Comparison of ENCODE assay signal across 1 cellular context in the genomic region with DNA sequence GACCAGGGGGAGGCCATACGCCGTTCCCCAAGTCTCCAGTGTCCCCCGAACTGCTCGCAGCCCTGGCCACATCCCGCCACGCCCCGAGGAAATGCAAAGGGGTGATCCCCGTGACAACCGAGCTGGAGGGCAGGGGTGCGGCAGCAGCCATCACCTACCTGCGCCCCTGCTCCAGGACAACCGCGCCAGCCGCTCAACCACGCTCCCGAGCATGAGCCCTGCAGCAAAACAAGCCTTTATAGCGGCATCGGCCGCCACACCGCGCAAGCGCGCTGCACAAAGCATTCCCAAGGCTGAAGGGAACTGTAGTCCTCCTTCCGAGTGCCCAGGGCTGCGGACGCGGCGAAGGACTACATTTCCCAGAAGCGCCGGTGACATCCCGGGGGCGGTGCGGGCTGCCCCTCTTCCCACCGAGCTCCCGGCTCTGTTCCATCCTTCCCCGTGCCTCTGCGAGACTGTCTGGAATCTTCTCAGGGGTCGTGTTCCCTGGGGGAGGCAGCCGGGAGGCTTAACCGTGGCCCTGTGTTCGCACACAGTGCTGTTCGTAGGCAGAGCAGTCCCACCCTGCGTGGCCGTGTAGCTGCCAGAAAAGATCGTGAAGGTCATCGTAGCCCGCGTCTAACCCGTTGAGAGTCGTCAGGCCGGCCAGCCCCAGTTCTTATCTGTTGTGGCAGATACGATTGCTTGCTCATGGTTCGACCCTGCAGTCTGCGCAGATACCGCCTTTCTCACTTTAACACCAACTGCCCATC.
TF ChIP-seq lines count a peak whose summit lies in the region.

A gene (minus strand): TSS at position 213 of the 752 bp plus-strand sequence. CDS start 3,492 bp downstream, outside the sequence.

TF ChIP-seq in GM12878, 131 proteins besides CTCF, POLR2A, EP300 and RAD21 (continued from another document and continues in another):
- TF ChIP-seq ZNF24 (IDR thresholded peaks at IDR 0.05) (no peak), TBL1XR1 (IDR thresholded peaks at IDR 0.05; ENCODE audit: low read depth, low read length) (no peak), SP1 (IDR thresholded peaks at IDR 0.05; ENCODE audit: low read depth, low read length) (no peak), ZNF207 (IDR thresholded peaks at IDR 0.05; ENCODE audit: borderline replicate concordance) (no peak), KLF5 (IDR thresholded peaks at IDR 0.05; ENCODE audit: partially characterized antibody) (no peak), GABPA (IDR thresholded peaks at IDR 0.05; ENCODE audit: low read depth) (no peak), TCF3 (IDR thresholded peaks at IDR 0.05; ENCODE audit: borderline replicate concordance, insufficient read depth, low read depth, low read length) (no peak), POU2F2 (IDR thresholded peaks at IDR 0.05; ENCODE audit: borderline replicate concordance, low read depth, low read length) (peak; percentile 43; the same call in 1 of the 3 replicates), SMC3 (IDR thresholded peaks at IDR 0.05; ENCODE audit: borderline replicate concordance, low read length) (no peak), WRNIP1 (IDR thresholded peaks at IDR 0.05; ENCODE audit: borderline replicate concordance, low read depth, low read length) (no peak), ZNF217 (IDR thresholded peaks at IDR 0.05) (no peak; the same call in 1 of the 2 replicates), GATAD2B (conservative IDR thresholded peaks at IDR 0.05; ENCODE audit: low read depth) (0 out of 2 replicates have a peak, but pooled peaks have one; percentile 12), HDGF (IDR thresholded peaks at IDR 0.05) (0 out of 2 replicates have a peak, but pooled peaks have one; percentile 63), RUNX3 (IDR thresholded peaks at IDR 0.05; ENCODE audit: low read length) (no peak; the same call in 1 of the 2 replicates), STAT3 (IDR thresholded peaks at IDR 0.05; ENCODE audit: low read depth, low read length) (no peak), TCF12 (IDR thresholded peaks at IDR 0.05; ENCODE audit: low read depth, low read length) (no peak), IKZF1 (conservative IDR thresholded peaks at IDR 0.05) (peak; percentile 95), KDM1A (IDR thresholded peaks at IDR 0.05; ENCODE audit: borderline replicate concordance) (no peak), ESRRA (IDR thresholded peaks at IDR 0.05; ENCODE audit: low read length) (no peak), JUND (IDR thresholded peaks at IDR 0.05; ENCODE audit: low read depth, low read length) (no peak), NFIC (IDR thresholded peaks at IDR 0.05; ENCODE audit: low read depth, low read length) (no peak), PML (IDR thresholded peaks at IDR 0.05; ENCODE audit: low read length) (no peak), BRCA1 (IDR thresholded peaks at IDR 0.05; ENCODE audit: low read depth, low read length) (no peak), ZSCAN29 (IDR thresholded peaks at IDR 0.05) (no peak), STAT1 (conservative IDR thresholded peaks at IDR 0.05) (no peak), POLR2AphosphoS2 (IDR thresholded peaks at IDR 0.05; ENCODE audit: low read depth, low read length) (no peak), MEF2A (IDR thresholded peaks at IDR 0.05; ENCODE audit: insufficient read depth, low read depth, low read length) (no peak), NBN (IDR thresholded peaks at IDR 0.05) (no peak), HCFC1 (IDR thresholded peaks at IDR 0.05; ENCODE audit: low read length) (peak; percentile 95), CHD4 (IDR thresholded peaks at IDR 0.05) (no peak), LARP7 (IDR thresholded peaks at IDR 0.05) (peak; percentile 19; the same call in 1 of the 2 replicates), TCF7 (IDR thresholded peaks at IDR 0.05; ENCODE audit: borderline replicate concordance) (no peak), RFX5 (IDR thresholded peaks at IDR 0.05; ENCODE audit: low read depth, low read length) (no peak)
- TF ChIP-seq, protein P1, sequence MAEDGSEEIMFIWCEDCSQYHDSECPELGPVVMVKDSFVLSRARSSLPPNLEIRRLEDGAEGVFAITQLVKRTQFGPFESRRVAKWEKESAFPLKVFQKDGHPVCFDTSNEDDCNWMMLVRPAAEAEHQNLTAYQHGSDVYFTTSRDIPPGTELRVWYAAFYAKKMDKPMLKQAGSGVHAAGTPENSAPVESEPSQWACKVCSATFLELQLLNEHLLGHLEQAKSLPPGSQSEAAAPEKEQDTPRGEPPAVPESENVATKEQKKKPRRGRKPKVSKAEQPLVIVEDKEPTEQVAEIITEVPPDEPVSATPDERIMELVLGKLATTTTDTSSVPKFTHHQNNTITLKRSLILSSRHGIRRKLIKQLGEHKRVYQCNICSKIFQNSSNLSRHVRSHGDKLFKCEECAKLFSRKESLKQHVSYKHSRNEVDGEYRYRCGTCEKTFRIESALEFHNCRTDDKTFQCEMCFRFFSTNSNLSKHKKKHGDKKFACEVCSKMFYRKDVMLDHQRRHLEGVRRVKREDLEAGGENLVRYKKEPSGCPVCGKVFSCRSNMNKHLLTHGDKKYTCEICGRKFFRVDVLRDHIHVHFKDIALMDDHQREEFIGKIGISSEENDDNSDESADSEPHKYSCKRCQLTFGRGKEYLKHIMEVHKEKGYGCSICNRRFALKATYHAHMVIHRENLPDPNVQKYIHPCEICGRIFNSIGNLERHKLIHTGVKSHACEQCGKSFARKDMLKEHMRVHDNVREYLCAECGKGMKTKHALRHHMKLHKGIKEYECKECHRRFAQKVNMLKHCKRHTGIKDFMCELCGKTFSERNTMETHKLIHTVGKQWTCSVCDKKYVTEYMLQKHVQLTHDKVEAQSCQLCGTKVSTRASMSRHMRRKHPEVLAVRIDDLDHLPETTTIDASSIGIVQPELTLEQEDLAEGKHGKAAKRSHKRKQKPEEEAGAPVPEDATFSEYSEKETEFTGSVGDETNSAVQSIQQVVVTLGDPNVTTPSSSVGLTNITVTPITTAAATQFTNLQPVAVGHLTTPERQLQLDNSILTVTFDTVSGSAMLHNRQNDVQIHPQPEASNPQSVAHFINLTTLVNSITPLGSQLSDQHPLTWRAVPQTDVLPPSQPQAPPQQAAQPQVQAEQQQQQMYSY (CRISPR knock-in tag; IDR thresholded peaks at IDR 0.05) = no peak
- TF ChIP-seq, protein P2, sequence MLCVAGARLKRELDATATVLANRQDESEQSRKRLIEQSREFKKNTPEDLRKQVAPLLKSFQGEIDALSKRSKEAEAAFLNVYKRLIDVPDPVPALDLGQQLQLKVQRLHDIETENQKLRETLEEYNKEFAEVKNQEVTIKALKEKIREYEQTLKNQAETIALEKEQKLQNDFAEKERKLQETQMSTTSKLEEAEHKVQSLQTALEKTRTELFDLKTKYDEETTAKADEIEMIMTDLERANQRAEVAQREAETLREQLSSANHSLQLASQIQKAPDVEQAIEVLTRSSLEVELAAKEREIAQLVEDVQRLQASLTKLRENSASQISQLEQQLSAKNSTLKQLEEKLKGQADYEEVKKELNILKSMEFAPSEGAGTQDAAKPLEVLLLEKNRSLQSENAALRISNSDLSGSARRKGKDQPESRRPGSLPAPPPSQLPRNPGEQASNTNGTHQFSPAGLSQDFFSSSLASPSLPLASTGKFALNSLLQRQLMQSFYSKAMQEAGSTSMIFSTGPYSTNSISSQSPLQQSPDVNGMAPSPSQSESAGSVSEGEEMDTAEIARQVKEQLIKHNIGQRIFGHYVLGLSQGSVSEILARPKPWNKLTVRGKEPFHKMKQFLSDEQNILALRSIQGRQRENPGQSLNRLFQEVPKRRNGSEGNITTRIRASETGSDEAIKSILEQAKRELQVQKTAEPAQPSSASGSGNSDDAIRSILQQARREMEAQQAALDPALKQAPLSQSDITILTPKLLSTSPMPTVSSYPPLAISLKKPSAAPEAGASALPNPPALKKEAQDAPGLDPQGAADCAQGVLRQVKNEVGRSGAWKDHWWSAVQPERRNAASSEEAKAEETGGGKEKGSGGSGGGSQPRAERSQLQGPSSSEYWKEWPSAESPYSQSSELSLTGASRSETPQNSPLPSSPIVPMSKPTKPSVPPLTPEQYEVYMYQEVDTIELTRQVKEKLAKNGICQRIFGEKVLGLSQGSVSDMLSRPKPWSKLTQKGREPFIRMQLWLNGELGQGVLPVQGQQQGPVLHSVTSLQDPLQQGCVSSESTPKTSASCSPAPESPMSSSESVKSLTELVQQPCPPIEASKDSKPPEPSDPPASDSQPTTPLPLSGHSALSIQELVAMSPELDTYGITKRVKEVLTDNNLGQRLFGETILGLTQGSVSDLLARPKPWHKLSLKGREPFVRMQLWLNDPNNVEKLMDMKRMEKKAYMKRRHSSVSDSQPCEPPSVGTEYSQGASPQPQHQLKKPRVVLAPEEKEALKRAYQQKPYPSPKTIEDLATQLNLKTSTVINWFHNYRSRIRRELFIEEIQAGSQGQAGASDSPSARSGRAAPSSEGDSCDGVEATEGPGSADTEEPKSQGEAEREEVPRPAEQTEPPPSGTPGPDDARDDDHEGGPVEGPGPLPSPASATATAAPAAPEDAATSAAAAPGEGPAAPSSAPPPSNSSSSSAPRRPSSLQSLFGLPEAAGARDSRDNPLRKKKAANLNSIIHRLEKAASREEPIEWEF (IDR thresholded peaks at IDR 0.05; ENCODE audit: insufficient replicate concordance, low read depth, low read length) = no peak
- TF ChIP-seq, protein P3, sequence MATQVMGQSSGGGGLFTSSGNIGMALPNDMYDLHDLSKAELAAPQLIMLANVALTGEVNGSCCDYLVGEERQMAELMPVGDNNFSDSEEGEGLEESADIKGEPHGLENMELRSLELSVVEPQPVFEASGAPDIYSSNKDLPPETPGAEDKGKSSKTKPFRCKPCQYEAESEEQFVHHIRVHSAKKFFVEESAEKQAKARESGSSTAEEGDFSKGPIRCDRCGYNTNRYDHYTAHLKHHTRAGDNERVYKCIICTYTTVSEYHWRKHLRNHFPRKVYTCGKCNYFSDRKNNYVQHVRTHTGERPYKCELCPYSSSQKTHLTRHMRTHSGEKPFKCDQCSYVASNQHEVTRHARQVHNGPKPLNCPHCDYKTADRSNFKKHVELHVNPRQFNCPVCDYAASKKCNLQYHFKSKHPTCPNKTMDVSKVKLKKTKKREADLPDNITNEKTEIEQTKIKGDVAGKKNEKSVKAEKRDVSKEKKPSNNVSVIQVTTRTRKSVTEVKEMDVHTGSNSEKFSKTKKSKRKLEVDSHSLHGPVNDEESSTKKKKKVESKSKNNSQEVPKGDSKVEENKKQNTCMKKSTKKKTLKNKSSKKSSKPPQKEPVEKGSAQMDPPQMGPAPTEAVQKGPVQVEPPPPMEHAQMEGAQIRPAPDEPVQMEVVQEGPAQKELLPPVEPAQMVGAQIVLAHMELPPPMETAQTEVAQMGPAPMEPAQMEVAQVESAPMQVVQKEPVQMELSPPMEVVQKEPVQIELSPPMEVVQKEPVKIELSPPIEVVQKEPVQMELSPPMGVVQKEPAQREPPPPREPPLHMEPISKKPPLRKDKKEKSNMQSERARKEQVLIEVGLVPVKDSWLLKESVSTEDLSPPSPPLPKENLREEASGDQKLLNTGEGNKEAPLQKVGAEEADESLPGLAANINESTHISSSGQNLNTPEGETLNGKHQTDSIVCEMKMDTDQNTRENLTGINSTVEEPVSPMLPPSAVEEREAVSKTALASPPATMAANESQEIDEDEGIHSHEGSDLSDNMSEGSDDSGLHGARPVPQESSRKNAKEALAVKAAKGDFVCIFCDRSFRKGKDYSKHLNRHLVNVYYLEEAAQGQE (IDR thresholded peaks at IDR 0.05; ENCODE audit: low read depth, low read length) = no peak
- TF ChIP-seq, protein P4, sequence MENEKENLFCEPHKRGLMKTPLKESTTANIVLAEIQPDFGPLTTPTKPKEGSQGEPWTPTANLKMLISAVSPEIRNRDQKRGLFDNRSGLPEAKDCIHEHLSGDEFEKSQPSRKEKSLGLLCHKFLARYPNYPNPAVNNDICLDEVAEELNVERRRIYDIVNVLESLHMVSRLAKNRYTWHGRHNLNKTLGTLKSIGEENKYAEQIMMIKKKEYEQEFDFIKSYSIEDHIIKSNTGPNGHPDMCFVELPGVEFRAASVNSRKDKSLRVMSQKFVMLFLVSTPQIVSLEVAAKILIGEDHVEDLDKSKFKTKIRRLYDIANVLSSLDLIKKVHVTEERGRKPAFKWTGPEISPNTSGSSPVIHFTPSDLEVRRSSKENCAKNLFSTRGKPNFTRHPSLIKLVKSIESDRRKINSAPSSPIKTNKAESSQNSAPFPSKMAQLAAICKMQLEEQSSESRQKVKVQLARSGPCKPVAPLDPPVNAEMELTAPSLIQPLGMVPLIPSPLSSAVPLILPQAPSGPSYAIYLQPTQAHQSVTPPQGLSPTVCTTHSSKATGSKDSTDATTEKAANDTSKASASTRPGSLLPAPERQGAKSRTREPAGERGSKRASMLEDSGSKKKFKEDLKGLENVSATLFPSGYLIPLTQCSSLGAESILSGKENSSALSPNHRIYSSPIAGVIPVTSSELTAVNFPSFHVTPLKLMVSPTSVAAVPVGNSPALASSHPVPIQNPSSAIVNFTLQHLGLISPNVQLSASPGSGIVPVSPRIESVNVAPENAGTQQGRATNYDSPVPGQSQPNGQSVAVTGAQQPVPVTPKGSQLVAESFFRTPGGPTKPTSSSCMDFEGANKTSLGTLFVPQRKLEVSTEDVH (IDR thresholded peaks at IDR 0.05; ENCODE audit: low read depth, partially characterized antibody) = no peak
- TF ChIP-seq, protein P5, sequence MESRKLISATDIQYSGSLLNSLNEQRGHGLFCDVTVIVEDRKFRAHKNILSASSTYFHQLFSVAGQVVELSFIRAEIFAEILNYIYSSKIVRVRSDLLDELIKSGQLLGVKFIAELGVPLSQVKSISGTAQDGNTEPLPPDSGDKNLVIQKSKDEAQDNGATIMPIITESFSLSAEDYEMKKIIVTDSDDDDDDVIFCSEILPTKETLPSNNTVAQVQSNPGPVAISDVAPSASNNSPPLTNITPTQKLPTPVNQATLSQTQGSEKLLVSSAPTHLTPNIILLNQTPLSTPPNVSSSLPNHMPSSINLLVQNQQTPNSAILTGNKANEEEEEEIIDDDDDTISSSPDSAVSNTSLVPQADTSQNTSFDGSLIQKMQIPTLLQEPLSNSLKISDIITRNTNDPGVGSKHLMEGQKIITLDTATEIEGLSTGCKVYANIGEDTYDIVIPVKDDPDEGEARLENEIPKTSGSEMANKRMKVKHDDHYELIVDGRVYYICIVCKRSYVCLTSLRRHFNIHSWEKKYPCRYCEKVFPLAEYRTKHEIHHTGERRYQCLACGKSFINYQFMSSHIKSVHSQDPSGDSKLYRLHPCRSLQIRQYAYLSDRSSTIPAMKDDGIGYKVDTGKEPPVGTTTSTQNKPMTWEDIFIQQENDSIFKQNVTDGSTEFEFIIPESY (IDR thresholded peaks at IDR 0.05) = no peak
- TF ChIP-seq, protein P6, sequence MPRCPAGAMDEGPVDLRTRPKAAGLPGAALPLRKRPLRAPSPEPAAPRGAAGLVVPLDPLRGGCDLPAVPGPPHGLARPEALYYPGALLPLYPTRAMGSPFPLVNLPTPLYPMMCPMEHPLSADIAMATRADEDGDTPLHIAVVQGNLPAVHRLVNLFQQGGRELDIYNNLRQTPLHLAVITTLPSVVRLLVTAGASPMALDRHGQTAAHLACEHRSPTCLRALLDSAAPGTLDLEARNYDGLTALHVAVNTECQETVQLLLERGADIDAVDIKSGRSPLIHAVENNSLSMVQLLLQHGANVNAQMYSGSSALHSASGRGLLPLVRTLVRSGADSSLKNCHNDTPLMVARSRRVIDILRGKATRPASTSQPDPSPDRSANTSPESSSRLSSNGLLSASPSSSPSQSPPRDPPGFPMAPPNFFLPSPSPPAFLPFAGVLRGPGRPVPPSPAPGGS (IDR thresholded peaks at IDR 0.05; ENCODE audit: borderline replicate concordance, insufficient read depth, low read depth, low read length, poor library complexity, severe bottlenecking) = no peak
